ENCODE assay signal across 28 cellular contexts in the genomic region with DNA sequence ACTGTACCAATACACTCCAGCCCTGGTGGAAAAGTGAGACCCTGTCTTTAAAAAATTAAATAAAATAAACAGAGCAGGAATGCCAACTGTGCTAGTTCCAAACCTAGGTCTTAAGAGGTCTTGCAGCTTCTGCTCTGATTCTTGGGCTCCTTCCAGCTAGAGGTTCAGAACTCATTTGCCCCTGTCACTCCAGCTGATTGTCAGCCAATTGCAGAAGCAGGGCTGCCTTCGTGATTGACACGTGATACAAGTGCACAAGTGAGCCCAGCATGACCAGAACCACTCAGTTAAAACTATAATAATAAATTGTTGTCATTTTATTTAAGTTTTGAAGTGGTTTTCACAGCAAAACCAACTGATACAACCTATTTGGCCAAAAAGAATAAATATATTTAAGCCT.
"Had no signal": no experiment of that assay in that cellular context is flagged by ENCODE, and none has a peak within 500 bp of the region (broad histone marks: within the 10 kb centered on the region; RNA-seq: fewer than 3 reads in every experiment).

No MANE protein-coding gene starts in this region.

- ATAC-seq: activated CD4-positive, CD25-positive, alpha-beta regulatory T cell treated with anti-CD3 and anti-CD28 coated beads, Interleukin-2, amount 50 U/mL, for 24 hours; activated CD8-positive, alpha-beta T cell treated with anti-CD3 and anti-CD28 coated beads for 36 hours; activated naive CD8-positive, alpha-beta T cell treated with anti-CD3 and anti-CD28 coated beads, Interleukin-2, amount 50 U/mL, for 24 hours; activated T-cell treated with anti-CD3 and anti-CD28 coated beads, Interleukin-2, amount 50 U/mL, for 4 hours; body of pancreas; effector memory CD8-positive, alpha-beta T cell; foreskin keratinocyte; gastrocnemius medialis; heart left ventricle had no signal

- DNase-seq: activated B cell treated with CpG ODN at 0.5 μM for 24 hours; activated CD4-positive, alpha-beta T cell treated with anti-CD3 and anti-CD28 coated beads for 48 hours; activated CD4-positive, alpha-beta T cell treated with anti-CD3 and anti-CD28 coated beads, Interleukin-2, amount 50 U/mL, for 1 hour; activated CD4-positive, alpha-beta T cell treated with anti-CD3 and anti-CD28 coated beads, Interleukin-2, amount 50 U/mL, for 48 hours; activated CD8-positive, alpha-beta memory T cell treated with anti-CD3 and anti-CD28 coated beads for 24 hours; activated CD8-positive, alpha-beta T cell treated with anti-CD3 and anti-CD28 coated beads for 36 hours; activated effector memory CD4-positive, alpha-beta T cell treated with anti-CD3 and anti-CD28 coated beads, Interleukin-2, amount 50 U/mL, for 16 hours; activated naive CD4-positive, alpha-beta T cell treated with anti-CD3 and anti-CD28 coated beads for 36 hours; activated naive CD8-positive, alpha-beta T cell treated with anti-CD3 and anti-CD28 coated beads for 36 hours; activated naive CD8-positive, alpha-beta T cell treated with anti-CD3 and anti-CD28 coated beads, Interleukin-2, amount 50 U/mL, for 24 hours; activated T-cell treated with anti-CD3 and anti-CD28 coated beads, Interleukin-2, amount 50 U/mL, for 4 hours; adrenal gland; amygdala; aorta; body of pancreas; caudate nucleus; cortex of kidney; dermis blood vessel endothelial cell; effector CD4-positive, alpha-beta T cell; effector memory CD8-positive, alpha-beta T cell; erythroblast; foreskin keratinocyte; gastrocnemius medialis; glutamatergic neuron; heart left ventricle; T-helper 2 cell; WERI-Rb-1 had no signal
